ENCODE assay signal across 8 cellular contexts in genomic region chr9:89661956-89662717, GRCh38. TPM values are rescaled to one million over a fixed set of nuclear protein-coding genes. Genes with fewer than 3 reads are reported as not detected.
DNase-seq lines count a peak whose midpoint lies in the region; ATAC-seq and TF ChIP-seq lines count a peak whose summit lies in the region.

No MANE protein-coding gene starts in this region.

- CTCF ChIA-PET in activated CD4-positive, alpha-beta memory T cell treated with anti-CD3 and anti-CD28 coated beads for 36 hours (lab: Charles Lee), result no interaction called here
- CTCF ChIA-PET in activated CD8-positive, alpha-beta T cell treated with anti-CD3 and anti-CD28 coated beads for 36 hours (lab: Charles Lee), result interaction anchor here (1.5 kb wide), 1 partner anchor 59 kb away, joined by 4 read pairs; no protein-coding TSS in a partner anchor

- ATAC-seq in Right ventricle myocardium superior (ENCODE audit: poor library complexity) (peak; percentile 95), HG03469 (IDR thresholded peaks at IDR 0.05; ENCODE audit: unreplicated experiment) (no peak)
- ATAC-seq in activated CD8-positive, alpha-beta T cell treated with anti-CD3 and anti-CD28 coated beads for 36 hours, result no peak

- POLR2A ChIA-PET in activated CD4-positive, alpha-beta memory T cell treated with anti-CD3 and anti-CD28 coated beads for 36 hours (lab: Charles Lee), result no interaction called here
- POLR2A ChIA-PET in activated CD8-positive, alpha-beta T cell treated with anti-CD3 and anti-CD28 coated beads for 36 hours (lab: Charles Lee), result no interaction called here

- H3K36me3 Mint-ChIP-seq in activated CD4-positive, alpha-beta memory T cell treated with anti-CD3 and anti-CD28 coated beads for 36 hours, result no peaks in the 10 kb centered on the region
- H3K36me3 Mint-ChIP-seq in activated CD8-positive, alpha-beta T cell treated with anti-CD3 and anti-CD28 coated beads for 36 hours (ENCODE audit: low read depth), result no peaks in the 10 kb centered on the region

- H3K27ac Mint-ChIP-seq in activated CD4-positive, alpha-beta memory T cell treated with anti-CD3 and anti-CD28 coated beads for 36 hours, result no peak overlapping the region
- H3K27ac Mint-ChIP-seq in activated CD8-positive, alpha-beta T cell treated with anti-CD3 and anti-CD28 coated beads for 36 hours, result no peak overlapping the region

- H3K4me3 Mint-ChIP-seq in activated CD4-positive, alpha-beta memory T cell treated with anti-CD3 and anti-CD28 coated beads for 36 hours, result no peak overlapping the region
- H3K4me3 Mint-ChIP-seq in activated CD8-positive, alpha-beta T cell treated with anti-CD3 and anti-CD28 coated beads for 36 hours, result no peak overlapping the region

- DNase-seq in Caki2 (ENCODE audit: low read depth), result peak; percentile 93
- DNase-seq in NCI-H2081 treated with DMSO at 0.1 percent for 48 hours (lab: John Stamatoyannopoulos, UW), result peak; percentile 89
- peak; percentile 35 to 99 (median 94) for DNase-seq in anterior cingulate cortex (lab: John Stamatoyannopoulos, UW)
- DNase-seq in Right ventricle myocardium superior, result peak; percentile 98
- DNase-seq in nucleus accumbens (lab: John Stamatoyannopoulos, UW), result peak; percentile 66 to 99 (median 95)
- no peak for DNase-seq in activated CD4-positive, alpha-beta memory T cell treated with anti-CD3 and anti-CD28 coated beads for 36 hours
- no peak for DNase-seq in activated CD8-positive, alpha-beta T cell treated with anti-CD3 and anti-CD28 coated beads for 36 hours

- H3K9me3 Mint-ChIP-seq in activated CD4-positive, alpha-beta memory T cell treated with anti-CD3 and anti-CD28 coated beads for 36 hours, result no peaks in the 10 kb centered on the region
- no peaks in the 10 kb centered on the region for H3K9me3 Mint-ChIP-seq in activated CD8-positive, alpha-beta T cell treated with anti-CD3 and anti-CD28 coated beads for 36 hours

- TF ChIP-seq CTCF in activated CD8-positive, alpha-beta T cell treated with anti-CD3 and anti-CD28 coated beads for 36 hours (IDR thresholded peaks at IDR 0.05), result no peak

- intact Hi-C loops in Right ventricle myocardium superior (cut with DNase I), result no loop called here
- intact Hi-C loops in activated CD4-positive, alpha-beta memory T cell treated with anti-CD3 and anti-CD28 coated beads for 36 hours (cut with micrococcal nuclease), result no loop called here
- intact Hi-C loops in activated CD8-positive, alpha-beta T cell treated with anti-CD3 and anti-CD28 coated beads for 36 hours (cut with micrococcal nuclease), result no loop called here

- in situ Hi-C loops in Caki2 (cut with HindIII; ENCODE audit: low pct_unique_long_range_greater_than_20kb, low sequenced_read_pairs), result no loop called here

- H3K27me3 Mint-ChIP-seq in activated CD4-positive, alpha-beta memory T cell treated with anti-CD3 and anti-CD28 coated beads for 36 hours, result no peaks in the 10 kb centered on the region
- peaks cover 6% of the 10 kb centered on the region for H3K27me3 Mint-ChIP-seq in activated CD8-positive, alpha-beta T cell treated with anti-CD3 and anti-CD28 coated beads for 36 hours

- H3K4me1 Mint-ChIP-seq in activated CD4-positive, alpha-beta memory T cell treated with anti-CD3 and anti-CD28 coated beads for 36 hours (ENCODE audit: low read depth), result peaks cover 7% of the 10 kb centered on the region
- peaks cover 10% of the 10 kb centered on the region for H3K4me1 Mint-ChIP-seq in activated CD8-positive, alpha-beta T cell treated with anti-CD3 and anti-CD28 coated beads for 36 hours (ENCODE audit: low read depth)

RNA-seq across cellular contexts. Expression of gene GADD45G, which starts 57.3 kb away (rescaled TPM):
- 4.6 and 4.8 TPM in 2 replicates for total RNA-seq in Caki2 (2014; rRNA removed; shearing (Covaris generic); ENCODE audit: low replicate concordance)
- 48.9 TPM for total RNA-seq in Right ventricle myocardium superior
- total RNA-seq in activated CD4-positive, alpha-beta memory T cell treated with anti-CD3 and anti-CD28 coated beads for 36 hours, result 1 to 10 TPM; 5.1 to 5.7 TPM
- total RNA-seq in activated CD8-positive, alpha-beta T cell treated with anti-CD3 and anti-CD28 coated beads for 36 hours, result 1 to 10 TPM; 3.7 to 5.0 TPM

Comparison
In these comparisons a context has a peak if more than half of its experiments do, and no peak if none do; other contexts are left out.
1. DNase-seq: peak in Caki2 (single experiment), NCI-H2081 treated with DMSO at 0.1 percent for 48 hours (single experiment), anterior cingulate cortex (58 of 58), Right ventricle myocardium superior (single experiment) and nucleus accumbens (56 of 56); none in activated CD4-positive, alpha-beta memory T cell treated with anti-CD3 and anti-CD28 coated beads for 36 hours (single experiment) and activated CD8-positive, alpha-beta T cell treated with anti-CD3 and anti-CD28 coated beads for 36 hours (single experiment).